Comparison of ENCODE assay signal across 18 cellular contexts in the genomic region with DNA sequence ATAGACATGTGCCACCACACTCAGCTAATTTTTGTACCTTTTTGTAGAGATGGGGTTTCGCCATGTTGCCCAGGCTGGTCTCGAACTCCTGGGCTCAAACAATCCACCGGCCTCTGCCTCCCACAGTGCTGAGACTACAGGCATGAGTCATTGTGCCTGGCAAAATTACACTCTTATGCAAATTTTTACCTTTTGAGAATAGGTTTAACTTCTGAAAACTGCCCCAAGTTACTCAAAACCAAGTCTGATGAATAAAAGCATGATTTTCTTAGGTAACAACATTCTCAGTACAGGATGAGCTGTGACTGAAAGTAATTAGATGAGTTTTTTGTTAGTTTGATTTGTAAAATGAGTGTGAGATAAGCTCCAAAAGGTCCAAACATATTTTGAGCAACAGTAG.
A peak's percentile ranks its signal among the peaks of the same experiment; 100 is the strongest.
DNase-seq lines count a peak whose midpoint lies in the region; ATAC-seq, FAIRE-seq and TF ChIP-seq lines count a peak whose summit lies in the region.
"Had no signal": no experiment of that assay in that cellular context is flagged by ENCODE, and none has a peak within 500 bp of the region (broad histone marks: within the 10 kb centered on the region; RNA-seq: fewer than 3 reads in every experiment).

No MANE protein-coding gene starts in this region.

- H3K9me3 Mint-ChIP-seq in natural killer cell treated with Interleukin-12 subunit alpha and Interleukin-12 subunit beta and Interleukin-15 and Interleukin-18, amount 100 ng/mL, for 72 hours, result no peaks in the 10 kb centered on the region
- no peaks in the 10 kb centered on the region for H3K9me3 Mint-ChIP-seq in natural killer cell
- H3K9me3 Mint-ChIP-seq in activated T-cell treated with anti-CD3 and anti-CD28 coated beads, Interleukin-2, amount 50 U/mL, for 24 hours, result no peaks in the 10 kb centered on the region
- H3K9me3 Mint-ChIP-seq: dendritic cell treated with granulocyte-macrophage colony-stimulating factor and Interleukin-4, amounts not matched to agents 40 ng/mL and 50 ng/mL, for 4 days had no signal

- H3K27me3 Mint-ChIP-seq in natural killer cell treated with Interleukin-12 subunit alpha and Interleukin-12 subunit beta and Interleukin-15 and Interleukin-18, amount 100 ng/mL, for 72 hours, result peaks cover 35 to 45% of the 10 kb centered on the region in 2 donors
- peaks cover 16 to 28% of the 10 kb centered on the region in 2 donors for H3K27me3 Mint-ChIP-seq in natural killer cell (ENCODE audit: low read depth in 2 of 2)
- H3K27me3 Mint-ChIP-seq in activated T-cell treated with anti-CD3 and anti-CD28 coated beads, Interleukin-2, amount 50 U/mL, for 24 hours, result peaks cover 58% of the 10 kb centered on the region

- H3K27ac Mint-ChIP-seq in natural killer cell treated with Interleukin-12 subunit alpha and Interleukin-12 subunit beta and Interleukin-15 and Interleukin-18, amount 100 ng/mL, for 72 hours, result no peak overlapping the region
- no peak overlapping the region for H3K27ac Mint-ChIP-seq in natural killer cell
- H3K27ac Mint-ChIP-seq in activated T-cell treated with anti-CD3 and anti-CD28 coated beads, Interleukin-2, amount 50 U/mL, for 24 hours, result peak overlapping the region; percentile 90
- H3K27ac Mint-ChIP-seq: dendritic cell treated with granulocyte-macrophage colony-stimulating factor and Interleukin-4, amounts not matched to agents 40 ng/mL and 50 ng/mL, for 4 days had no signal

- no peak for DNase-seq in natural killer cell treated with Interleukin-12 subunit alpha and Interleukin-12 subunit beta and Interleukin-15 and Interleukin-18, amount 100 ng/mL, for 72 hours (ENCODE audit: low spot score)
- DNase-seq in natural killer cell, result no peak
- DNase-seq in activated T-cell treated with anti-CD3 and anti-CD28 coated beads, Interleukin-2, amount 50 U/mL, for 24 hours, result peak; percentile 35
- peak; percentile 4 for DNase-seq in stimulated activated naive CD8-positive, alpha-beta T cell treated with anti-CD3 and anti-CD28 coated beads, Interleukin-15, Interleukin-2, amounts not matched to agents 100 U/mL and 50 U/mL, for 24 hours
- DNase-seq in HuH-7.5 (ENCODE audit: low spot score), result no peak
- DNase-seq in frontal cortex (ENCODE audit: low spot score in 2 of 2), result no peak
- no peak for DNase-seq in Right ventricle myocardium inferior (ENCODE audit: missing footprints)
- DNase-seq: COR-L47, HCEC 1CT, head of caudate nucleus, NCI-H1694 treated with DMSO at 0.1 percent for 48 hours, PC-3, sigmoid colon had no signal

- ATAC-seq in natural killer cell treated with Interleukin-12 subunit alpha and Interleukin-12 subunit beta and Interleukin-15 and Interleukin-18, amount 100 ng/mL, for 72 hours, result peak in 1 of 2 donors; percentile 51
- ATAC-seq in natural killer cell (no peak), HG02623 (IDR thresholded peaks at IDR 0.05; ENCODE audit: unreplicated experiment) (peak; percentile 49), Right ventricle myocardium inferior (no peak)
- peak; percentile 40 for ATAC-seq in stimulated activated naive CD8-positive, alpha-beta T cell treated with anti-CD3 and anti-CD28 coated beads, Interleukin-15, Interleukin-2, amounts not matched to agents 100 U/mL and 50 U/mL, for 24 hours
- ATAC-seq: PC-3, SK-N-SH treated with all-trans-retinoic acid at 6 μM for 48 hours had no signal

- H3K36me3 Mint-ChIP-seq in natural killer cell treated with Interleukin-12 subunit alpha and Interleukin-12 subunit beta and Interleukin-15 and Interleukin-18, amount 100 ng/mL, for 72 hours, result no peaks in the 10 kb centered on the region
- H3K36me3 Mint-ChIP-seq in natural killer cell, result no peaks in the 10 kb centered on the region
- H3K36me3 Mint-ChIP-seq in activated T-cell treated with anti-CD3 and anti-CD28 coated beads, Interleukin-2, amount 50 U/mL, for 24 hours (ENCODE audit: low read depth), result no peaks in the 10 kb centered on the region

- intact Hi-C loops in natural killer cell (cut with micrococcal nuclease), result no loop called here
- intact Hi-C loops in Right ventricle myocardium inferior (cut with DNase I), result no loop called here

- H3K4me1 Mint-ChIP-seq in natural killer cell treated with Interleukin-12 subunit alpha and Interleukin-12 subunit beta and Interleukin-15 and Interleukin-18, amount 100 ng/mL, for 72 hours (ENCODE audit: low read depth in 2 of 2), result no peaks in the 10 kb centered on the region
- no peaks in the 10 kb centered on the region for H3K4me1 Mint-ChIP-seq in natural killer cell
- H3K4me1 Mint-ChIP-seq in activated T-cell treated with anti-CD3 and anti-CD28 coated beads, Interleukin-2, amount 50 U/mL, for 24 hours (ENCODE audit: low read depth), result peaks cover 30% of the 10 kb centered on the region

- H3K4me3 Mint-ChIP-seq in natural killer cell treated with Interleukin-12 subunit alpha and Interleukin-12 subunit beta and Interleukin-15 and Interleukin-18, amount 100 ng/mL, for 72 hours, result peak overlapping the region; percentile 58
- H3K4me3 Mint-ChIP-seq in natural killer cell, result no peak overlapping the region
- H3K4me3 Mint-ChIP-seq in activated T-cell treated with anti-CD3 and anti-CD28 coated beads, Interleukin-2, amount 50 U/mL, for 24 hours, result no peak overlapping the region
- H3K4me3 Mint-ChIP-seq: dendritic cell treated with granulocyte-macrophage colony-stimulating factor and Interleukin-4, amounts not matched to agents 40 ng/mL and 50 ng/mL, for 4 days had no signal

- no peak for TF ChIP-seq CTCF in natural killer cell (IDR thresholded peaks at IDR 0.05)

- FAIRE-seq in frontal cortex (lab: Jason Lieb, UNC), result no peak
- FAIRE-seq: HTR-8/SVneo, keratinocyte had no signal

Comparison
In these comparisons a context has a peak if more than half of its experiments do, and no peak if none do; other contexts are left out.
1. ATAC-seq: peak in HG02623 (single experiment) and stimulated activated naive CD8-positive, alpha-beta T cell treated with anti-CD3 and anti-CD28 coated beads, Interleukin-15, Interleukin-2, amounts not matched to agents 100 U/mL and 50 U/mL, for 24 hours (single experiment); none in natural killer cell (0 of 3) and Right ventricle myocardium inferior (single experiment).
2. DNase-seq: peak in activated T-cell treated with anti-CD3 and anti-CD28 coated beads, Interleukin-2, amount 50 U/mL, for 24 hours (single experiment) and stimulated activated naive CD8-positive, alpha-beta T cell treated with anti-CD3 and anti-CD28 coated beads, Interleukin-15, Interleukin-2, amounts not matched to agents 100 U/mL and 50 U/mL, for 24 hours (single experiment); none in natural killer cell treated with Interleukin-12 subunit alpha and Interleukin-12 subunit beta and Interleukin-15 and Interleukin-18, amount 100 ng/mL, for 72 hours (single experiment), natural killer cell (single experiment), HuH-7.5 (single experiment), frontal cortex (0 of 2) and Right ventricle myocardium inferior (single experiment).